Comparison of ENCODE assay signal across 11 cellular contexts in the genomic region with DNA sequence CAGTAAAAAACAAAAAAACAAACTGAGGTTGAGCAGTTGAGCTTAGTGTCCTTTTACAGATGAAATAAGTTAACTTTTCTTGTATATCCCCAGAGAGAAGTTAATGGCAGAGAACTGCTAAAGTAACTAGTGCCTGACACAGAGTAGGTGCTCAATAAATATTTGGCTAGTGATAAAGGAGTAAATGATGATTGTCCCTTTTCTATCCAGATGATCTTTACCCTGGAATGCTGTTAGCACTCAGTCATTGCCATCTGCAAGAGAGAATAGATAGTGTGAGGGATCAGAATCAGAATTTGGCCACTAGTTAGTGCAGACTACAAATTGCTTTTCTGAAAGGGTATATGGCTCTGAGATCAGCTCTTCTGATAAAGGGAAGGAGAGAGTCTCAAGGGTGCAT.
"Had no signal": no experiment of that assay in that cellular context is flagged by ENCODE, and none has a peak within 500 bp of the region (broad histone marks: within the 10 kb centered on the region; RNA-seq: fewer than 3 reads in every experiment).

No MANE protein-coding gene starts in this region.

- H3K9me3 Mint-ChIP-seq: activated T-helper 2 cell treated with anti-CD3 and anti-CD28 coated beads, Interferon-gamma antibody, Interleukin-2, Interleukin-4, amounts not matched to agents 10 μg/mL and 5 μg/mL and 100 μg/mL, durations not matched to agents 14 hours and 24 hours and 36 hours; T-cell had no signal

- DNase-seq: activated CD4-positive, alpha-beta T cell treated with anti-CD3 and anti-CD28 coated beads for 36 hours; activated naive CD4-positive, alpha-beta T cell treated with anti-CD3 and anti-CD28 coated beads, Interleukin-2, amount 50 U/mL, for 16 hours; dorsolateral prefrontal cortex; left colon; ovary; stimulated activated CD4-positive, alpha-beta T cell treated with anti-CD3 and anti-CD28 coated beads, Interleukin-4, amount 100 ng/mL, for 24 hours; T-cell; tibial artery had no signal

- H3K27me3 Mint-ChIP-seq: activated CD4-positive, alpha-beta T cell treated with anti-CD3 and anti-CD28 coated beads for 36 hours; T-cell had no signal

- H3K27ac ChIP-seq: dorsolateral prefrontal cortex, ovary, VCaP had no signal

- H3K27me3 ChIP-seq: dorsolateral prefrontal cortex, ovary, tibial artery had no signal

- H3K4me3 Mint-ChIP-seq: activated CD4-positive, alpha-beta T cell treated with anti-CD3 and anti-CD28 coated beads for 36 hours; T-cell had no signal

- H3K4me3 ChIP-seq: dorsolateral prefrontal cortex, ovary, tibial artery had no signal

- ATAC-seq: activated CD4-positive, alpha-beta T cell treated with anti-CD3 and anti-CD28 coated beads for 36 hours; esophagus mucosa; left colon; T-cell had no signal

- H3K36me3 ChIP-seq: ovary had no signal

- H3K9me3 ChIP-seq: ovary, tibial artery had no signal

- H3K27ac Mint-ChIP-seq: T-cell had no signal
